ENCODE assay signal across 30 cellular contexts in genomic region chr12:110762891-110763290, GRCh38. TPM values are rescaled to one million over a fixed set of nuclear protein-coding genes. Genes with fewer than 3 reads are reported as not detected.
A peak's percentile ranks its signal among the peaks of the same experiment; 100 is the strongest.
DNase-seq lines count a peak whose midpoint lies in the region; ATAC-seq and TF ChIP-seq lines count a peak whose summit lies in the region.
"Had no signal": no experiment of that assay in that cellular context is flagged by ENCODE, and none has a peak within 500 bp of the region (broad histone marks: within the 10 kb centered on the region; RNA-seq: fewer than 3 reads in every experiment).

No MANE protein-coding gene starts in this region.

- no peak overlapping the region for H2AFZ ChIP-seq in HCT116 (ENCODE audit: low read depth, low read length, poor library complexity, severe bottlenecking)
- H2AFZ ChIP-seq: parathyroid adenoma had no signal

- peak; percentile 72 for ATAC-seq in activated CD8-positive, alpha-beta T cell treated with anti-CD3 and anti-CD28 coated beads for 36 hours
- ATAC-seq in activated CD8-positive, alpha-beta T cell treated with anti-CD3 and anti-CD28 coated beads, Interleukin-2, amount 10 ng/mL, durations not matched to agents 7 days and 5 days = no peak
- ATAC-seq in HCT116 (peak; percentile 54; the same call in 1 of the 2 replicates), HG03460 (IDR thresholded peaks at IDR 0.05; ENCODE audit: unreplicated experiment) (no peak), psoas muscle (no peak), GM19035 (IDR thresholded peaks at IDR 0.05; ENCODE audit: unreplicated experiment) (no peak)
- ATAC-seq: A549; CD8-positive, alpha-beta T cell; esophagus mucosa; foreskin keratinocyte; mucosa of descending colon; right cardiac atrium had no signal

- BruUV-seq in HCT116 (replicated peaks; lab: Mats Ljungman, UMichigan) = no TSS peak

- peaks cover 14% of the 10 kb centered on the region for H3K4me1 Mint-ChIP-seq in activated CD8-positive, alpha-beta T cell treated with anti-CD3 and anti-CD28 coated beads for 36 hours (ENCODE audit: low read depth)
- H3K4me1 Mint-ChIP-seq in activated CD8-positive, alpha-beta T cell treated with anti-CD3 and anti-CD28 coated beads, Interleukin-2, amount 10 ng/mL, durations not matched to agents 7 days and 5 days (ENCODE audit: low read depth) = peaks cover 2% of the 10 kb centered on the region
- H3K4me1 Mint-ChIP-seq in activated T-helper 2 cell treated with anti-CD3 and anti-CD28 coated beads, Interferon-gamma antibody, Interleukin-2, Interleukin-4, amounts not matched to agents 10 μg/mL and 5 μg/mL and 100 μg/mL, durations not matched to agents 14 hours and 24 hours and 36 hours (ENCODE audit: low read depth) = peaks cover 5% of the 10 kb centered on the region

- no peak overlapping the region for H3K27ac ChIP-seq in HCT116 (ENCODE audit: low read depth, low read length)
- no peak overlapping the region for H3K27ac ChIP-seq in psoas muscle
- H3K27ac ChIP-seq: A549, foreskin keratinocyte, parathyroid adenoma, Peyer's patch, tibial nerve, WERI-Rb-1 had no signal

- H3K9me3 ChIP-seq in HCT116 (ENCODE audit: control insufficient read depth in 1 of 2, insufficient read depth in 1 of 2, low read depth in 1 of 2, low read length in 2 of 2) = no peaks in the 10 kb centered on the region
- H3K9me3 ChIP-seq in psoas muscle = no peaks in the 10 kb centered on the region
- H3K9me3 ChIP-seq: A549, mucosa of descending colon, Peyer's patch, tibial nerve had no signal

- H3K36me3 ChIP-seq in HCT116 (ENCODE audit: control insufficient read depth in 1 of 2, insufficient read depth in 2 of 2, low read length in 2 of 2) (no peaks in the 10 kb centered on the region), psoas muscle (ENCODE audit: insufficient read depth in 1 of 2, low read depth in 1 of 2) (no peaks in the 10 kb centered on the region)
- H3K36me3 ChIP-seq: Peyer's patch, tibial nerve, WERI-Rb-1 had no signal

- no peaks in the 10 kb centered on the region for H3K36me3 Mint-ChIP-seq in activated CD8-positive, alpha-beta T cell treated with anti-CD3 and anti-CD28 coated beads for 36 hours (ENCODE audit: low read depth)
- H3K36me3 Mint-ChIP-seq in activated CD8-positive, alpha-beta T cell treated with anti-CD3 and anti-CD28 coated beads, Interleukin-2, amount 10 ng/mL, durations not matched to agents 7 days and 5 days (ENCODE audit: low read depth) = no peaks in the 10 kb centered on the region
- H3K36me3 Mint-ChIP-seq in activated T-helper 2 cell treated with anti-CD3 and anti-CD28 coated beads, Interferon-gamma antibody, Interleukin-2, Interleukin-4, amounts not matched to agents 10 μg/mL and 5 μg/mL and 100 μg/mL, durations not matched to agents 14 hours and 24 hours and 36 hours (ENCODE audit: low read depth) = no peaks in the 10 kb centered on the region
- H3K36me3 Mint-ChIP-seq: activated naive CD8-positive, alpha-beta T cell treated with anti-CD3 and anti-CD28 coated beads, Interleukin-2, amount 10 ng/mL, durations not matched to agents 7 days and 5 days; CD8-positive, alpha-beta T cell had no signal

- TF ChIP-seq POLR2A in HCT116 (IDR thresholded peaks at IDR 0.05; ENCODE audit: borderline replicate concordance, extremely low read depth, insufficient read depth, insufficient read length) = no peak

- no peak for TF ChIP-seq CTCF in activated CD8-positive, alpha-beta T cell treated with anti-CD3 and anti-CD28 coated beads for 36 hours (IDR thresholded peaks at IDR 0.05)
- TF ChIP-seq CTCF in HCT116 (IDR thresholded peaks at IDR 0.05 in 2 of 3, conservative IDR thresholded peaks at IDR 0.05 in 1 of 3; ENCODE audit: borderline replicate concordance in 1 of 3, insufficient read depth in 1 of 3, low read depth in 2 of 3, low read length in 2 of 3) = no peak
- TF ChIP-seq CTCF in psoas muscle (IDR thresholded peaks at IDR 0.05) = no peak

- DNase-seq in activated CD8-positive, alpha-beta T cell treated with anti-CD3 and anti-CD28 coated beads for 36 hours = peak; percentile 47
- DNase-seq in activated CD8-positive, alpha-beta T cell treated with anti-CD3 and anti-CD28 coated beads, Interleukin-2, amount 10 ng/mL, durations not matched to agents 7 days and 5 days = no peak
- DNase-seq in HCT116 (ENCODE audit: low read depth, low spot score) (no peak), psoas muscle (no peak)
- no peak for DNase-seq in activated T-helper 2 cell treated with anti-CD3 and anti-CD28 coated beads, Interferon-gamma antibody, Interleukin-2, Interleukin-4, amounts not matched to agents 10 μg/mL and 5 μg/mL and 100 μg/mL, durations not matched to agents 14 hours and 24 hours and 36 hours (ENCODE audit: low spot score)
- peak; percentile 48 for DNase-seq in stimulated activated CD8-positive, alpha-beta memory T cell treated with anti-CD3 and anti-CD28 coated beads, Interleukin-4, amount 100 ng/mL, for 48 hours
- DNase-seq: activated naive CD8-positive, alpha-beta T cell treated with anti-CD3 and anti-CD28 coated beads, Interleukin-2, amount 10 ng/mL, durations not matched to agents 7 days and 5 days; caudate nucleus; CD8-positive, alpha-beta T cell; DMS 273 treated with DMSO at 0.1 percent for 48 hours; foreskin keratinocyte; H7; mucosa of descending colon; NCI-H1105 treated with DMSO at 0.1 percent for 48 hours; NCI-H2029; NCI-H524 treated with DMSO at 0.1 percent for 48 hours; Peyer's patch; right cardiac atrium; SIG-M5; stimulated activated CD4-positive, alpha-beta T cell treated with anti-CD3 and anti-CD28 coated beads, Interleukin-4, amount 100 ng/mL, for 4 hours; SW 1271; T-helper 9 cell; WERI-Rb-1 had no signal

- no peaks in the 10 kb centered on the region for H3K79me2 ChIP-seq in HCT116 (ENCODE audit: insufficient read depth, low read length)
- H3K79me2 ChIP-seq: parathyroid adenoma had no signal

- no peaks in the 10 kb centered on the region for H3K9me2 ChIP-seq in HCT116 (ENCODE audit: insufficient read depth)

- H3K4me3 ChIP-seq in HCT116 (replicated peaks in 1 of 2; ENCODE audit: low read depth in 1 of 2, low read length in 2 of 2) (no peak overlapping the region), psoas muscle (no peak overlapping the region)
- H3K4me3 ChIP-seq: A549, mucosa of descending colon, Peyer's patch, tibial nerve had no signal

- no peaks in the 10 kb centered on the region for H3K27me3 Mint-ChIP-seq in activated CD8-positive, alpha-beta T cell treated with anti-CD3 and anti-CD28 coated beads for 36 hours
- H3K27me3 Mint-ChIP-seq in activated CD8-positive, alpha-beta T cell treated with anti-CD3 and anti-CD28 coated beads, Interleukin-2, amount 10 ng/mL, durations not matched to agents 7 days and 5 days (ENCODE audit: low read depth) = no peaks in the 10 kb centered on the region
- no peaks in the 10 kb centered on the region for H3K27me3 Mint-ChIP-seq in activated T-helper 2 cell treated with anti-CD3 and anti-CD28 coated beads, Interferon-gamma antibody, Interleukin-2, Interleukin-4, amounts not matched to agents 10 μg/mL and 5 μg/mL and 100 μg/mL, durations not matched to agents 14 hours and 24 hours and 36 hours (ENCODE audit: low read depth)

- H4K20me1 ChIP-seq in HCT116 (ENCODE audit: insufficient read depth) = no peaks in the 10 kb centered on the region

- peaks cover 0 to 3% of the 10 kb centered on the region in 2 experiments; a peak in 1 of 4 replicates for H3K4me1 ChIP-seq in HCT116 (ENCODE audit: control insufficient read depth in 1 of 2, insufficient read depth in 2 of 2, low read length in 2 of 2)
- peaks cover 7% of the 10 kb centered on the region for H3K4me1 ChIP-seq in psoas muscle
- H3K4me1 ChIP-seq: foreskin keratinocyte, parathyroid adenoma, Peyer's patch, tibial nerve had no signal

- no peaks in the 10 kb centered on the region for H3K27me3 ChIP-seq in HCT116 (ENCODE audit: insufficient read depth, low read length)
- no peaks in the 10 kb centered on the region for H3K27me3 ChIP-seq in psoas muscle (ENCODE audit: insufficient read depth in 3 of 3, low read length in 2 of 3)
- H3K27me3 ChIP-seq: foreskin keratinocyte, Peyer's patch, tibial nerve had no signal

- peak overlapping the region; percentile 46 for H3K4me3 Mint-ChIP-seq in activated CD8-positive, alpha-beta T cell treated with anti-CD3 and anti-CD28 coated beads for 36 hours
- no peak overlapping the region for H3K4me3 Mint-ChIP-seq in activated CD8-positive, alpha-beta T cell treated with anti-CD3 and anti-CD28 coated beads, Interleukin-2, amount 10 ng/mL, durations not matched to agents 7 days and 5 days
- no peak overlapping the region for H3K4me3 Mint-ChIP-seq in activated T-helper 2 cell treated with anti-CD3 and anti-CD28 coated beads, Interferon-gamma antibody, Interleukin-2, Interleukin-4, amounts not matched to agents 10 μg/mL and 5 μg/mL and 100 μg/mL, durations not matched to agents 14 hours and 24 hours and 36 hours (ENCODE audit: low read depth)
- H3K4me3 Mint-ChIP-seq: activated naive CD8-positive, alpha-beta T cell treated with anti-CD3 and anti-CD28 coated beads, Interleukin-2, amount 10 ng/mL, durations not matched to agents 7 days and 5 days; CD8-positive, alpha-beta T cell; nephron had no signal

- CTCF ChIA-PET in activated CD8-positive, alpha-beta T cell treated with anti-CD3 and anti-CD28 coated beads for 36 hours (lab: Charles Lee) = interaction anchor here (1.0 kb wide), 1 partner anchor 19 kb away, joined by 3 read pairs; no protein-coding TSS in a partner anchor
- CTCF ChIA-PET in activated CD8-positive, alpha-beta T cell treated with anti-CD3 and anti-CD28 coated beads, Interleukin-2, amount 10 ng/mL, durations not matched to agents 7 days and 5 days (lab: Charles Lee) = interaction anchor here (0.9 kb wide), 1 partner anchor 10 kb away, joined by 3 read pairs; no protein-coding TSS in a partner anchor
- CTCF ChIA-PET in HCT116 (lab: Charles Lee) = interaction anchor here (0.8 kb wide), 1 partner anchor 11 kb away, joined by 3 read pairs; no protein-coding TSS in a partner anchor

- H3K9ac ChIP-seq in HCT116 (ENCODE audit: low read length) = no peak overlapping the region
- H3K9ac ChIP-seq: parathyroid adenoma had no signal

- RAD21 ChIA-PET in HCT116 (lab: Charles Lee; ENCODE audit: low non-redundant PET in 1 of 2, low total read pairs in 2 of 2, uncharacterized antibody in 2 of 2, unreplicated experiment in 2 of 2) = no interaction called here

- intact Hi-C loops in activated CD8-positive, alpha-beta T cell treated with anti-CD3 and anti-CD28 coated beads for 36 hours (cut with micrococcal nuclease) = no loop called here
- intact Hi-C loops in HCT116 (cut with micrococcal nuclease) (no loop called here), psoas muscle (cut with DNase I) (no loop called here)
- intact Hi-C loops in activated T-helper 2 cell treated with anti-CD3 and anti-CD28 coated beads, Interferon-gamma antibody, Interleukin-2, Interleukin-4, amounts not matched to agents 10 μg/mL and 5 μg/mL and 100 μg/mL, durations not matched to agents 14 hours and 24 hours and 36 hours (cut with micrococcal nuclease) = loop anchor here (1.0 kb wide), 1 partner anchor 13 kb away; no protein-coding TSS in a partner anchor

- POLR2A ChIA-PET in activated CD8-positive, alpha-beta T cell treated with anti-CD3 and anti-CD28 coated beads for 36 hours (lab: Charles Lee) = interaction anchor here (0.6 to 1.2 kb wide), 2 partner anchors 17 to 139 kb away, joined by 3 read pairs; no protein-coding TSS in a partner anchor
- POLR2A ChIA-PET in activated CD8-positive, alpha-beta T cell treated with anti-CD3 and anti-CD28 coated beads, Interleukin-2, amount 10 ng/mL, durations not matched to agents 7 days and 5 days (lab: Charles Lee) = no interaction called here
- POLR2A ChIA-PET in HCT116 (lab: Charles Lee) = no interaction called here

- TF ChIP-seq RAD21 in HCT116 (IDR thresholded peaks at IDR 0.05; ENCODE audit: low read depth) = no peak

- WGBS in psoas muscle, 3 donors = 89 to 96% (median 90%) methylated on average over 3 of the region's 3 CpGs

- no peaks in the 10 kb centered on the region for H3K9me3 Mint-ChIP-seq in activated CD8-positive, alpha-beta T cell treated with anti-CD3 and anti-CD28 coated beads for 36 hours
- H3K9me3 Mint-ChIP-seq in activated CD8-positive, alpha-beta T cell treated with anti-CD3 and anti-CD28 coated beads, Interleukin-2, amount 10 ng/mL, durations not matched to agents 7 days and 5 days (ENCODE audit: insufficient read depth) = no peaks in the 10 kb centered on the region
- H3K9me3 Mint-ChIP-seq in activated T-helper 2 cell treated with anti-CD3 and anti-CD28 coated beads, Interferon-gamma antibody, Interleukin-2, Interleukin-4, amounts not matched to agents 10 μg/mL and 5 μg/mL and 100 μg/mL, durations not matched to agents 14 hours and 24 hours and 36 hours = no peaks in the 10 kb centered on the region
- H3K9me3 Mint-ChIP-seq: activated naive CD8-positive, alpha-beta T cell treated with anti-CD3 and anti-CD28 coated beads, Interleukin-2, amount 10 ng/mL, durations not matched to agents 7 days and 5 days; CD8-positive, alpha-beta T cell; nephron had no signal

- no peak overlapping the region for H3K4me2 ChIP-seq in HCT116 (ENCODE audit: low read length)
- H3K4me2 ChIP-seq: A549 had no signal

- H3K27ac Mint-ChIP-seq in activated CD8-positive, alpha-beta T cell treated with anti-CD3 and anti-CD28 coated beads for 36 hours = peak overlapping the region; percentile 23
- no peak overlapping the region for H3K27ac Mint-ChIP-seq in activated CD8-positive, alpha-beta T cell treated with anti-CD3 and anti-CD28 coated beads, Interleukin-2, amount 10 ng/mL, durations not matched to agents 7 days and 5 days
- H3K27ac Mint-ChIP-seq in activated T-helper 2 cell treated with anti-CD3 and anti-CD28 coated beads, Interferon-gamma antibody, Interleukin-2, Interleukin-4, amounts not matched to agents 10 μg/mL and 5 μg/mL and 100 μg/mL, durations not matched to agents 14 hours and 24 hours and 36 hours = peak overlapping the region; percentile 60
- H3K27ac Mint-ChIP-seq: activated naive CD8-positive, alpha-beta T cell treated with anti-CD3 and anti-CD28 coated beads, Interleukin-2, amount 10 ng/mL, durations not matched to agents 7 days and 5 days; CD8-positive, alpha-beta T cell; nephron had no signal

RNA-seq across cellular contexts. Expression of gene PPP1CC, which starts 20.2 kb away (rescaled TPM):
- 100 to 1,000 TPM; 242 to 244 TPM for total RNA-seq in activated CD8-positive, alpha-beta T cell treated with anti-CD3 and anti-CD28 coated beads for 36 hours
- 100 to 1,000 TPM; 162 to 179 TPM for total RNA-seq in activated CD8-positive, alpha-beta T cell treated with anti-CD3 and anti-CD28 coated beads, Interleukin-2, amount 10 ng/mL, durations not matched to agents 7 days and 5 days
- 248 TPM for total RNA-seq in HCT116 (2021; ENCODE audit: unreplicated experiment)
- polyA plus RNA-seq in HCT116 (2012) = 126 and 174 TPM in 2 replicates
- 241 and 244 TPM in 2 replicates for total RNA-seq in activated T-helper 2 cell treated with anti-CD3 and anti-CD28 coated beads, Interferon-gamma antibody, Interleukin-2, Interleukin-4, amounts not matched to agents 10 μg/mL and 5 μg/mL and 100 μg/mL, durations not matched to agents 14 hours and 24 hours and 36 hours
- total RNA-seq in psoas muscle = 100 to 1,000 TPM; 102 to 184 (median 135) TPM
- polyA plus RNA-seq in psoas muscle = 100 to 1,000 TPM in 2 of 3 donors, 10 to 100 TPM in 1; 82.5 to 222 (median 117) TPM

Comparison
In these comparisons a context has a peak if more than half of its experiments do, and no peak if none do; other contexts are left out.
1. ATAC-seq: peak in activated CD8-positive, alpha-beta T cell treated with anti-CD3 and anti-CD28 coated beads for 36 hours (single experiment) and HCT116 (single experiment); none in activated CD8-positive, alpha-beta T cell treated with anti-CD3 and anti-CD28 coated beads, Interleukin-2, amount 10 ng/mL, durations not matched to agents 7 days and 5 days (single experiment), HG03460 (single experiment), psoas muscle (0 of 4) and GM19035 (single experiment).
2. DNase-seq: peak in activated CD8-positive, alpha-beta T cell treated with anti-CD3 and anti-CD28 coated beads for 36 hours (single experiment) and stimulated activated CD8-positive, alpha-beta memory T cell treated with anti-CD3 and anti-CD28 coated beads, Interleukin-4, amount 100 ng/mL, for 48 hours (single experiment); none in activated CD8-positive, alpha-beta T cell treated with anti-CD3 and anti-CD28 coated beads, Interleukin-2, amount 10 ng/mL, durations not matched to agents 7 days and 5 days (single experiment), HCT116 (single experiment), activated T-helper 2 cell treated with anti-CD3 and anti-CD28 coated beads, Interferon-gamma antibody, Interleukin-2, Interleukin-4, amounts not matched to agents 10 μg/mL and 5 μg/mL and 100 μg/mL, durations not matched to agents 14 hours and 24 hours and 36 hours (single experiment) and psoas muscle (0 of 2).